Comparison of ENCODE assay signal across 9 cellular contexts in the genomic region with DNA sequence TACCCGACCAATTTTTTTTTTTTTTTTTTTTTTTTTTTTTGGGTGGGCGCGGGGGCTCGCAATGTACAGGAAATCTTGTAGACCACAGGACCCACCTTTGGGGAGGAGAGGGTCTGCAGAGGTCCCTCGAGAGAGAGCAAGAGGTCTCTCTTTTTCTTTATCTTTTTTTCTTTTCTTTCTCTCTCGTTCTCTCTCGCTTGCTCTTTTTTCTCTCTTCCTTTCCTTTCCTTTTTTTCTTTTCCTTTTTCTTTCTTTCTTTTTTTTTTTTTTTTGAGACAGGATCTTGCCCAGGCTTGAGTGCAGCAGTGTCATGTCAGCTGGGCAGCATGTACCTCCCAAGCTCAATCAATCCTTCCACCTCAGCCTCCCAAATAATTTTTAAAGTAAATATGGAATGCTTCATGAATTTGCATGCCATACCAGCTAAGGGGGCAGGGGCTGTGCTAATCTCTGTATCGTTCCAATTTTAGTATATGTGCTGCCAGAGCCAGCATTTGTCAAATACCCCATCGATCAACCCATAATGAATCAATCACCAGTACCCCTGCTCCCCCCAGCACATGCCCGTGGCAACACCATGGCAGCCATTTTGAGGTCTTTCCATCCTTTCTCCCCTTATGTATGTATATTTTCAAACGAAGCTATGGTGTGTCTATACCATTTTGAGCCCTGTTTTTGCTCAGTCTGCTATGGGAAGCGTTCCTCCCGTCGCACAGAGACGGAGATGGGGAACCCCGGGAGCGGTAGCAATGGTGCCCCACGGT. TPM values are rescaled to one million over a fixed set of nuclear protein-coding genes. Genes with fewer than 3 reads are reported as not detected.
A peak's percentile ranks its signal among the peaks of the same experiment; 100 is the strongest.
DNase-seq lines count a peak whose midpoint lies in the region; ATAC-seq, FAIRE-seq and TF ChIP-seq lines count a peak whose summit lies in the region.
"Had no signal": no experiment of that assay in that cellular context is flagged by ENCODE, and none has a peak within 500 bp of the region (broad histone marks: within the 10 kb centered on the region; RNA-seq: fewer than 3 reads in every experiment).

No MANE protein-coding gene starts in this region.

- peaks cover 52 to 64% (median 63%) of the 10 kb centered on the region in 3 donors for H3K4me1 Mint-ChIP-seq in naive B cell

- TF ChIP-seq CTCF in BJ (IDR thresholded peaks at IDR 0.05; ENCODE audit: insufficient read depth, low read depth, low read length) (no peak), bronchial epithelial cell (IDR thresholded peaks at IDR 0.05; ENCODE audit: insufficient read depth, low read length, severe bottlenecking) (no peak)

- no peak for FAIRE-seq in bronchial epithelial cell (lab: Jason Lieb, UNC)
- FAIRE-seq: frontal cortex had no signal

- H3K4me3 Mint-ChIP-seq in naive B cell: peak overlapping the region; percentile 80 to 95 (median 84)

- CTCF ChIA-PET in BJ (lab: Yijun Ruan, JAX) (no interaction called here), HEK293T (lab: Yijun Ruan, JAX) (no interaction called here)

- H3K27ac Mint-ChIP-seq in naive B cell: peak overlapping the region; percentile 52 to 92 (median 82)

- no peaks in the 10 kb centered on the region for H3K36me3 Mint-ChIP-seq in naive B cell

- peaks cover 0 to 7% (median 0%) of the 10 kb centered on the region in 7 donors for H3K9me3 Mint-ChIP-seq in naive B cell

- no peak for DNase-seq in BJ (ENCODE audit: low read depth)
- no peak for DNase-seq in bronchial epithelial cell (ENCODE audit: low read depth)
- no peak for DNase-seq in naive B cell
- no peak for DNase-seq in HEK293T (ENCODE audit: extremely low spot score)
- no peak for DNase-seq in NCI-H510A treated with DMSO at 0.1 percent for 48 hours (lab: John Stamatoyannopoulos, UW)

- POLR2A ChIA-PET in BJ (lab: Charles Lee): no interaction called here
- POLR2A ChIA-PET in HEK293T (lab: Yijun Ruan, JAX): no interaction called here

- H3K36me3 ChIP-seq in BJ (ENCODE audit: control insufficient read depth, insufficient read depth, low read length) (no peaks in the 10 kb centered on the region), HUES48 (ENCODE audit: control insufficient read depth, insufficient read depth, low read length) (peaks cover 9% of the 10 kb centered on the region; the same call in 1 of the 2 replicates), bronchial epithelial cell (ENCODE audit: control insufficient read depth, insufficient read depth, low read length) (no peaks in the 10 kb centered on the region)

- peaks cover 1% of the 10 kb centered on the region; the same call in 1 of the 2 replicates for H3K4me1 ChIP-seq in HUES48 (ENCODE audit: control insufficient read depth, insufficient read depth, low read length)

- H3K9ac ChIP-seq in HUES48 (ENCODE audit: low read depth, low read length): no peak overlapping the region

- H3K27me3 Mint-ChIP-seq in naive B cell: peaks cover 11 to 28% (median 21%) of the 10 kb centered on the region in 3 donors

- H3K27me3 ChIP-seq in BJ (ENCODE audit: control insufficient read depth, insufficient read depth, low read length) (peaks cover 8% of the 10 kb centered on the region; the same call in 1 of the 2 replicates), HUES48 (ENCODE audit: control insufficient read depth, insufficient read depth, low read length) (no peaks in the 10 kb centered on the region), bronchial epithelial cell (ENCODE audit: control insufficient read depth, insufficient read depth, low read length) (no peaks in the 10 kb centered on the region)

- H3K4me3 ChIP-seq in BJ (ENCODE audit: low read depth, low read length): peak overlapping the region; percentile 44
- H3K4me3 ChIP-seq in HUES48 (ENCODE audit: low read depth, low read length): peak overlapping the region; percentile 65; the same call in 1 of the 2 replicates
- H3K4me3 ChIP-seq in bronchial epithelial cell (ENCODE audit: low read depth, low read length): peak overlapping the region; percentile 45

- H3K27ac ChIP-seq in HUES48 (ENCODE audit: low read depth, low read length): no peak overlapping the region

- no peaks in the 10 kb centered on the region for H3K9me3 ChIP-seq in HUES48 (ENCODE audit: control insufficient read depth, insufficient read depth, low read length)

- ATAC-seq in naive B cell (ENCODE audit: low read depth in 2 of 2) (no peak), GM18867 (IDR thresholded peaks at IDR 0.05; ENCODE audit: unreplicated experiment) (no peak), GM21717 (IDR thresholded peaks at IDR 0.05; ENCODE audit: unreplicated experiment) (no peak)

TF ChIP-seq in HEK293T, 16 proteins besides CTCF, POLR2A, EP300 and RAD21:
- TF ChIP-seq SUZ12 (IDR thresholded peaks at IDR 0.05): no peak
- TF ChIP-seq L3MBTL2 (conservative IDR thresholded peaks at IDR 0.05): no peak; the same call in 1 of the 2 replicates
- TF ChIP-seq FOXA1 (IDR thresholded peaks at IDR 0.05): no peak
- TF ChIP-seq ARNT (IDR thresholded peaks at IDR 0.05): no peak
- TF ChIP-seq CTBP1 (IDR thresholded peaks at IDR 0.05; ENCODE audit: borderline replicate concordance): no peak
- TF ChIP-seq HDGF (IDR thresholded peaks at IDR 0.05; ENCODE audit: borderline replicate concordance): no peak
- TF ChIP-seq, protein P1, sequence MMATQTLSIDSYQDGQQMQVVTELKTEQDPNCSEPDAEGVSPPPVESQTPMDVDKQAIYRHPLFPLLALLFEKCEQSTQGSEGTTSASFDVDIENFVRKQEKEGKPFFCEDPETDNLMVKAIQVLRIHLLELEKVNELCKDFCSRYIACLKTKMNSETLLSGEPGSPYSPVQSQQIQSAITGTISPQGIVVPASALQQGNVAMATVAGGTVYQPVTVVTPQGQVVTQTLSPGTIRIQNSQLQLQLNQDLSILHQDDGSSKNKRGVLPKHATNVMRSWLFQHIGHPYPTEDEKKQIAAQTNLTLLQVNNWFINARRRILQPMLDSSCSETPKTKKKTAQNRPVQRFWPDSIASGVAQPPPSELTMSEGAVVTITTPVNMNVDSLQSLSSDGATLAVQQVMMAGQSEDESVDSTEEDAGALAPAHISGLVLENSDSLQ (IDR thresholded peaks at IDR 0.05): no peak
- no peak for TF ChIP-seq ZNF384 (IDR thresholded peaks at IDR 0.05)
- no peak for TF ChIP-seq NFRKB (IDR thresholded peaks at IDR 0.05)
- no peak for TF ChIP-seq ELF4 (IDR thresholded peaks at IDR 0.05)

RNA-seq across cellular contexts. Expression of a gene that starts 9.3 kb away (rescaled TPM):
- polyA plus RNA-seq in BJ (2011; rRNA removed) (1.0 and 1.1 TPM in 2 replicates), naive B cell (ENCODE audit: low read depth in 6 of 6) (under 1 TPM in 5 of 6 donors, not detected in 1; 0.38 to 0.76 (median 0.59) TPM)
- 0.57 and 1.0 TPM in 2 replicates for polyA minus RNA-seq in BJ (2011; rRNA and poly(A)+ RNA removed)
- total RNA-seq in bronchial epithelial cell: 3.4 and 6.0 TPM in 2 replicates
